In the genomic region with DNA sequence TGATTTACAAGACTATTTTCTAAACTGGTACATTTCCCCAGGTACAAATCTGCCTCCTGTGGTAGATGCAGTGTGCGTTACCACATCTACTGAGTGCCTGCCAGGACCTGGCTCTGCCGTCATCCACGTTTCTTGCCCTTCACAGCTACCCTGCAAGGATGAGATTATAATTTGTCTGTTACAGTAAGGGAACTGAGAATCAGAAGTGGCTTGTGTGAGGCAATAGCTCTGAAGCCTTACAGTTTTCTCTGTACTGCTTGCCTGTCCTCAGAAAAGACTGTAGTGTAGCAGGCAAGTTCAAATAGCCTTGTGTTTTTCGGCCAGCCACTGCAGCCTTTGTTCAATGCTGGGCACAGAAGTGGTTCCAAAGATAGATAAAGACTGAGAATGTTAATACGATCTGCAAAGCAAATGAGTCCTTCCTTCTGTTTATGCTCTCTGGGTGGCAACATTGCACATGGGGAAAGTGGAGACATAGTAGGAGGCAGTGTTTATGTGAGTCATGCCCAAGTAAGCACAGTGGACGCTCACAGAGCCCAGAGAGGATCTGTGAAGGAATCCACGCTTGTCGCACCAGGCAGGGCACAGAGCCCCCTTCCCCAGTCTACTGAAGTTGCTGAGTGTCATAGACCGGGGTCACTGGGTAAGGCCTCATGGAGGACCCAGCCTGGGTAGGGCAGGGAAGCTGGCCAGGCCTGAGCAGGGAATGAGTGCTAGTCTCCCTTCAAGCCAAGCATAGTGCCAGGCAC, we compare ENCODE assay signal across 8 cellular contexts. TPM values are rescaled to one million over a fixed set of nuclear protein-coding genes. Genes with fewer than 3 reads are reported as not detected.
A peak's percentile ranks its signal among the peaks of the same experiment; 100 is the strongest.
DNase-seq lines count a peak whose midpoint lies in the region; ATAC-seq and TF ChIP-seq lines count a peak whose summit lies in the region.

No MANE protein-coding gene starts in this region.

- in situ Hi-C loops in Caki2 (cut with HindIII; ENCODE audit: low pct_unique_long_range_greater_than_20kb, low sequenced_read_pairs) = no loop called here

- H3K23ac ChIP-seq in trophoblast cell (ENCODE audit: low read length) = no peak overlapping the region

- H3K9me3 ChIP-seq in esophagus muscularis mucosa = no peaks in the 10 kb centered on the region
- H3K9me3 ChIP-seq in trophoblast cell (ENCODE audit: insufficient read depth, low read depth, low read length) = no peaks in the 10 kb centered on the region
- H3K9me3 ChIP-seq in CD4-positive, alpha-beta memory T cell (ENCODE audit: control insufficient read depth in 1 of 2, low read length in 2 of 2) = no peaks in the 10 kb centered on the region

- no peak for TF ChIP-seq CTCF in esophagus muscularis mucosa (IDR thresholded peaks at IDR 0.05)

- H4K12ac ChIP-seq in trophoblast cell (ENCODE audit: low read depth, low read length) = no peak overlapping the region

- H3K4ac ChIP-seq in trophoblast cell (ENCODE audit: low read depth, low read length) = no peak overlapping the region

- POLR2A ChIA-PET in CD4-positive, alpha-beta memory T cell (lab: Charles Lee; ENCODE audit: partially characterized antibody) = interaction anchor here (0.7 kb wide), 1 partner anchor 36 kb away, joined by 4 read pairs; no protein-coding TSS in a partner anchor

- no peak overlapping the region for H2AK5ac ChIP-seq in trophoblast cell (ENCODE audit: low read length)

- H3K4me3 Mint-ChIP-seq in CD4-positive, alpha-beta memory T cell = no peak overlapping the region

- no peak overlapping the region for H3K4me2 ChIP-seq in trophoblast cell (ENCODE audit: low read length)

- H3K18ac ChIP-seq in trophoblast cell (ENCODE audit: low read length) = peak overlapping the region; percentile 13

- H3K9me3 Mint-ChIP-seq in CD4-positive, alpha-beta memory T cell = no peaks in the 10 kb centered on the region

- peak overlapping the region in 1 of 4 donors; percentile 11 for H3K4me3 ChIP-seq in esophagus muscularis mucosa
- H3K4me3 ChIP-seq in trophoblast cell (ENCODE audit: low read depth, low read length) = no peak overlapping the region
- no peak overlapping the region for H3K4me3 ChIP-seq in CD4-positive, alpha-beta memory T cell (ENCODE audit: low read length in 2 of 2)

- H3K4me1 Mint-ChIP-seq in CD4-positive, alpha-beta memory T cell = peaks cover 15 to 28% (median 23%) of the 10 kb centered on the region in 4 donors

- H3K79me2 ChIP-seq in trophoblast cell (ENCODE audit: control insufficient read depth, insufficient read depth, low read length, poor library complexity) = peaks cover 2% of the 10 kb centered on the region

- CTCF ChIA-PET in CD4-positive, alpha-beta memory T cell (lab: Charles Lee; ENCODE audit: partially characterized antibody) = interaction anchor here (1.2 to 1.7 kb wide), 3 partner anchors 25 to 122 kb away, joined by 3 to 8 read pairs (median 5); no protein-coding TSS in a partner anchor

- WGBS in esophagus muscularis mucosa = 48% methylated on average over 8 of the region's 9 CpGs
- WGBS in trophoblast cell (ENCODE audit: extremely low coverage, insufficient coverage, insufficient read length) = no CpG with 5 or more reads among the region's 9 CpGs

- H2BK12ac ChIP-seq in trophoblast cell (ENCODE audit: low read length) = peak overlapping the region; percentile 51

- H3K36me3 Mint-ChIP-seq in CD4-positive, alpha-beta memory T cell = peaks cover 1 to 11% of the 10 kb centered on the region in 2 donors

- H3K27ac Mint-ChIP-seq in CD4-positive, alpha-beta memory T cell = no peak overlapping the region

- DNase-seq in Caki2 (ENCODE audit: low read depth) = peak; percentile 76
- peak; percentile 74 for DNase-seq in SIG-M5 (lab: John Stamatoyannopoulos, UW)
- DNase-seq in esophagus muscularis mucosa (ENCODE audit: extremely low spot score) = no peak
- DNase-seq in trophoblast cell = peak in 1 of 2 donors; percentile 52
- no peak for DNase-seq in NCI-H82 treated with DMSO at 0.1 percent for 48 hours (lab: John Stamatoyannopoulos, UW; ENCODE audit: unreplicated experiment)
- DNase-seq in CD4-positive, alpha-beta memory T cell = no peak
- no peak for DNase-seq in activated CD4-positive, alpha-beta T cell treated with anti-CD3 and anti-CD28 coated beads for 48 hours

- peak overlapping the region; percentile 15 for H4K8ac ChIP-seq in trophoblast cell (ENCODE audit: low read depth, low read length)

- no peak overlapping the region for H2BK5ac ChIP-seq in trophoblast cell (ENCODE audit: low read depth, low read length, poor library complexity)

- intact Hi-C loops in esophagus muscularis mucosa (cut with DNase I) = loop anchor here (10.0 kb wide), 1 partner anchor 75 kb away; no protein-coding TSS in a partner anchor
- intact Hi-C loops in CD4-positive, alpha-beta memory T cell (cut with micrococcal nuclease) = no loop called here

- H3K27me3 ChIP-seq in esophagus muscularis mucosa (no peaks in the 10 kb centered on the region), trophoblast cell (ENCODE audit: insufficient read depth, low read length) (no peaks in the 10 kb centered on the region)
- H3K27me3 ChIP-seq in CD4-positive, alpha-beta memory T cell (ENCODE audit: insufficient read depth, low read length) = no peaks in the 10 kb centered on the region

- peak overlapping the region; percentile 21 for H2AFZ ChIP-seq in trophoblast cell (ENCODE audit: insufficient read depth, low read length, poor library complexity)

- no peaks in the 10 kb centered on the region for H3K27me3 Mint-ChIP-seq in CD4-positive, alpha-beta memory T cell

- H3K79me1 ChIP-seq in trophoblast cell (ENCODE audit: low read length) = peaks cover 28% of the 10 kb centered on the region

- H2BK120ac ChIP-seq in trophoblast cell (ENCODE audit: insufficient read depth, low read length, poor library complexity) = peak overlapping the region; percentile 48

- H3K9ac ChIP-seq in trophoblast cell (ENCODE audit: low read length) = no peak overlapping the region

- H3K4me1 ChIP-seq in esophagus muscularis mucosa (peaks cover 68 to 98% (median 95%) of the 10 kb centered on the region in 4 donors), trophoblast cell (ENCODE audit: control insufficient read depth in 1 of 2, insufficient read depth in 2 of 2, low read length in 2 of 2) (peaks cover 18 to 44% of the 10 kb centered on the region in 2 experiments)
- H3K4me1 ChIP-seq in CD4-positive, alpha-beta memory T cell (ENCODE audit: insufficient read depth, low read length) = peaks cover 23% of the 10 kb centered on the region

- H4K91ac ChIP-seq in trophoblast cell (ENCODE audit: low read depth, low read length) = peak overlapping the region; percentile 67

- TF ChIP-seq POLR2A in esophagus muscularis mucosa (IDR thresholded peaks at IDR 0.05; ENCODE audit: low read depth) = no peak
- no peak for TF ChIP-seq POLR2A in GM18505 (IDR thresholded peaks at IDR 0.05; ENCODE audit: borderline replicate concordance, extremely low read depth, insufficient read depth, insufficient read length)

- peak overlapping the region; percentile 87 to 91 (median 90) for H3K27ac ChIP-seq in esophagus muscularis mucosa (replicated peaks in 1 of 4)
- no peak overlapping the region for H3K27ac ChIP-seq in trophoblast cell (ENCODE audit: low read depth, low read length)
- H3K27ac ChIP-seq in CD4-positive, alpha-beta memory T cell (ENCODE audit: low read depth, low read length) = no peak overlapping the region

- no peak for ATAC-seq in GM18505 (IDR thresholded peaks at IDR 0.05; ENCODE audit: unreplicated experiment)

- no peak for TF ChIP-seq EP300 in esophagus muscularis mucosa (IDR thresholded peaks at IDR 0.05)

- H3K36me3 ChIP-seq in esophagus muscularis mucosa (peaks cover 0 to 19% (median 16%) of the 10 kb centered on the region in 4 donors), trophoblast cell (ENCODE audit: control insufficient read depth in 1 of 2, insufficient read depth in 2 of 2, low read length in 2 of 2) (peaks cover 4 to 6% of the 10 kb centered on the region in 2 experiments)
- no peaks in the 10 kb centered on the region for H3K36me3 ChIP-seq in CD4-positive, alpha-beta memory T cell (ENCODE audit: insufficient read depth, low read length)

- H3K14ac ChIP-seq in trophoblast cell (ENCODE audit: low read length) = peak overlapping the region; percentile 50

RNA-seq across cellular contexts. Expression of a gene that starts 49.1 kb away (rescaled TPM):
- 54.2 and 69.9 TPM in 2 replicates for total RNA-seq in Caki2 (2014; rRNA removed; shearing (Covaris generic); ENCODE audit: low replicate concordance)
- total RNA-seq in esophagus muscularis mucosa = 100 to 1,000 TPM; 195 to 499 (median 259) TPM
- 24.5 and 30.8 TPM in 2 replicates for polyA plus RNA-seq in trophoblast cell (2013)
- total RNA-seq in CD4-positive, alpha-beta memory T cell = 10 to 100 TPM; 33.3 to 38.8 TPM
- 10 to 100 TPM; 10.9 to 23.1 TPM for polyA plus RNA-seq in CD4-positive, alpha-beta memory T cell

Comparison
In these comparisons a context has a peak if more than half of its experiments do, and no peak if none do; other contexts are left out.
1. DNase-seq: peak in Caki2 (single experiment) and SIG-M5 (single experiment); none in esophagus muscularis mucosa (single experiment), NCI-H82 treated with DMSO at 0.1 percent for 48 hours (single experiment), CD4-positive, alpha-beta memory T cell (0 of 5) and activated CD4-positive, alpha-beta T cell treated with anti-CD3 and anti-CD28 coated beads for 48 hours (single experiment).
2. H3K27ac ChIP-seq: peak in esophagus muscularis mucosa (4 of 4); none in trophoblast cell (single experiment) and CD4-positive, alpha-beta memory T cell (single experiment).